Comparison of ENCODE assay signal across 8 cellular contexts in genomic region chr17:4949321-4950074, GRCh38. TPM values are rescaled to one million over a fixed set of nuclear protein-coding genes. Genes with fewer than 3 reads are reported as not detected.
DNase-seq lines count a peak whose midpoint lies in the region; ATAC-seq and TF ChIP-seq lines count a peak whose summit lies in the region.

No MANE protein-coding gene starts in this region.

- peak overlapping the region; percentile 61 for H3K4me3 ChIP-seq in NB4 (ENCODE audit: low read depth, low read length)

- DNase-seq in ELR (ENCODE audit: low read depth) (peak; percentile 79), GOT3 (lab: John Stamatoyannopoulos, UW) (peak; percentile 52), NB4 (ENCODE audit: low read depth) (peak; percentile 80), left colon (peak; percentile 90 to 91), DMS153 treated with DMSO at 0.1 percent for 48 hours (lab: John Stamatoyannopoulos, UW; ENCODE audit: unreplicated experiment) (no peak)
- DNase-seq in activated CD4-positive, alpha-beta T cell treated with anti-CD3 and anti-CD28 coated beads for 24 hours (ENCODE audit: low read depth in 2 of 2), result peak; percentile 67 to 74
- DNase-seq in stimulated activated CD4-positive, alpha-beta T cell treated with anti-CD3 and anti-CD28 coated beads, Interleukin-2, amount 100 ng/mL, for 48 hours, result peak; percentile 65 to 70

- H3K27ac ChIP-seq in cingulate gyrus (ENCODE audit: low read depth, low read length), result peak overlapping the region; percentile 96

- TF ChIP-seq CTCF in NB4 (IDR thresholded peaks at IDR 0.05; ENCODE audit: low read depth, low read length), result no peak

- intact Hi-C loops in left colon (cut with DNase I, micrococcal nuclease), result no loop called here

- peak; percentile 16 for TF ChIP-seq POLR2A in NB4 (IDR thresholded peaks at IDR 0.05; ENCODE audit: extremely low read depth, insufficient read length)

- ATAC-seq in left colon, result peak; percentile 57

RNA-seq across cellular contexts. Expression of gene PFN1, which starts 1.2 kb away (rescaled TPM):
- 100 to 1,000 TPM; 720 to 812 TPM for total RNA-seq in left colon

RNA-seq across cellular contexts. Expression of gene ENO3, which starts 1.4 kb away (rescaled TPM):
- 1 to 10 TPM; 7.3 to 8.9 TPM for total RNA-seq in left colon

RNA-seq across cellular contexts. Expression of gene RNF167, which starts 9.4 kb away (rescaled TPM):
- total RNA-seq in left colon, result 100 to 1,000 TPM in 1 of 2 donors, 10 to 100 TPM in 1; 96.5 to 105 TPM

RNA-seq across cellular contexts. Expression of gene SLC25A11, which starts 9.7 kb away (rescaled TPM):
- 10 to 100 TPM; 77.5 to 90.0 TPM for total RNA-seq in left colon

RNA-seq across cellular contexts. Expression of gene GP1BA, which starts 17.4 kb away (rescaled TPM):
- total RNA-seq in left colon, result not detected
